14 cellular contexts compared by ENCODE assay signal in genomic region chr14:39827901-39828655, GRCh38.
A peak's percentile ranks its signal among the peaks of the same experiment; 100 is the strongest.
DNase-seq lines count a peak whose midpoint lies in the region; ATAC-seq, FAIRE-seq and TF ChIP-seq lines count a peak whose summit lies in the region.
"Had no signal": no experiment of that assay in that cellular context is flagged by ENCODE, and none has a peak within 500 bp of the region (broad histone marks: within the 10 kb centered on the region; RNA-seq: fewer than 3 reads in every experiment).

No MANE protein-coding gene starts in this region.

- ATAC-seq in HG02571 (IDR thresholded peaks at IDR 0.05; ENCODE audit: unreplicated experiment) (peak; percentile 99), HG03175 (IDR thresholded peaks at IDR 0.05; ENCODE audit: unreplicated experiment) (peak; percentile 99)
- ATAC-seq: A549, HCT116 had no signal

- peak; percentile 20 for DNase-seq in GM10266 (ENCODE audit: extremely low spot score)
- peak; percentile 8 for DNase-seq in GM19239 (ENCODE audit: insufficient read length, low spot score)
- no peak for DNase-seq in NCI-H1436 treated with DMSO at 0.1 percent for 48 hours (lab: John Stamatoyannopoulos, UW)
- no peak for DNase-seq in DMS 273 (lab: John Stamatoyannopoulos, UW; ENCODE audit: unreplicated experiment)
- no peak for DNase-seq in NCI-H2196 (lab: John Stamatoyannopoulos, UW; ENCODE audit: unreplicated experiment)
- DNase-seq in DMS53 (lab: John Stamatoyannopoulos, UW): no peak
- DNase-seq: activated CD4-positive, alpha-beta memory T cell treated with anti-CD3 and anti-CD28 coated beads for 36 hours; adrenal gland; DND-41 had no signal

- FAIRE-seq in GM19239 (lab: Jason Lieb, UNC): peak; percentile 81
- FAIRE-seq: A549, frontal cortex had no signal

- TF ChIP-seq CTCF in GM10266 (IDR thresholded peaks at IDR 0.05; ENCODE audit: control insufficient read depth, insufficient read depth, low read depth, missing control alignments): no peak

Comparison
In these comparisons a context has a peak if more than half of its experiments do, and no peak if none do; other contexts are left out.
1. DNase-seq: peak in GM10266 (single experiment) and GM19239 (single experiment); none in NCI-H1436 treated with DMSO at 0.1 percent for 48 hours (single experiment), DMS 273 (single experiment), NCI-H2196 (single experiment) and DMS53 (single experiment).